Comparison of ENCODE assay signal across 31 cellular contexts in the genomic region with DNA sequence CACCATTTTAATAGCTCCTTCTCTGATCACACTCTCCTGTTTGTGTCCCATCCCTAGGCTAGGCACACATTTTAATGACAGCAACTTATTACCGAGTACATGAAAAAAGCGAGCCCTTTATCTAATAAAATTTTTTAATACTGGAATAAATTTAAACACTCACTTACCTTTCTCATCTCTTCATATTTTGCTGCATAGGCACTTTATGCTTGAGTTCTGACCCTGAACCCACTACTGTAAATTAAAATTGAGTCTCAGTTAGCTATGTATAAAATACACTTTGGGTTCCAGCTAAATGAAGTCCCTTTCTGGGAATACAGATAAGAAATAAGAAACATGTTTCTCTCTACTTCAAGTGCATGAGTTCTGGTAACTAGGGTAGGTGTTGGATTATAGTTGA.
"Had no signal": no experiment of that assay in that cellular context is flagged by ENCODE, and none has a peak within 500 bp of the region (broad histone marks: within the 10 kb centered on the region; RNA-seq: fewer than 3 reads in every experiment).

No MANE protein-coding gene starts in this region.

- H3K36me3 Mint-ChIP-seq: naive thymus-derived CD8-positive, alpha-beta T cell; neural progenitor cell; stimulated activated memory B cell treated with anti-CD40 and anti-IgM and Interleukin-4, amounts not matched to agents 10 μg/mL and 1 μg/mL and 100 μg/mL, for 72 hours; type B pancreatic cell had no signal

- DNase-seq: naive thymus-derived CD8-positive, alpha-beta T cell; occipital lobe; ovary; posterior cingulate gyrus; psoas muscle; right cardiac atrium; spleen; stimulated activated CD4-positive, alpha-beta T cell treated with anti-CD3 and anti-CD28 coated beads, Interleukin-12 subunit alpha, Interleukin-12 subunit beta, amount 100 ng/mL, for 4 hours; stimulated activated CD4-positive, alpha-beta T cell treated with anti-CD3 and anti-CD28 coated beads, Interleukin-1b, Interleukin-23, amount 100 ng/mL, for 48 hours; stimulated activated CD4-positive, alpha-beta T cell treated with anti-CD3 and anti-CD28 coated beads, Interleukin-4, amount 100 ng/mL, for 1 hour; stimulated activated CD4-positive, alpha-beta T cell treated with anti-CD3 and anti-CD28 coated beads, Interleukin-4, amount 100 ng/mL, for 4 hours; stimulated activated CD8-positive, alpha-beta memory T cell treated with anti-CD3 and anti-CD28 coated beads, Interleukin-4, amount 100 ng/mL, for 48 hours; stimulated activated naive CD4-positive, alpha-beta T cell; stimulated activated naive CD8-positive, alpha-beta T cell treated with anti-CD3 and anti-CD28 coated beads, Interleukin-15, amount 100 ng/mL, for 72 hours; stimulated activated naive CD8-positive, alpha-beta T cell treated with anti-CD3 and anti-CD28 coated beads, Interleukin-15, Interleukin-2, amounts not matched to agents 100 U/mL and 50 U/mL, for 24 hours; substantia nigra; testis; tibial artery; transverse colon; upper lobe of right lung; uterus had no signal

- ATAC-seq: naive thymus-derived CD8-positive, alpha-beta T cell; psoas muscle; right cardiac atrium; sciatic nerve; stimulated activated memory B cell treated with anti-CD40 and anti-IgM and Interleukin-4, amounts not matched to agents 10 μg/mL and 1 μg/mL and 100 μg/mL, for 72 hours; stimulated activated naive CD8-positive, alpha-beta T cell treated with anti-CD3 and anti-CD28 coated beads, Interleukin-15, amount 100 ng/mL, for 72 hours; stimulated activated naive CD8-positive, alpha-beta T cell treated with anti-CD3 and anti-CD28 coated beads, Interleukin-15, Interleukin-2, amounts not matched to agents 100 U/mL and 50 U/mL, for 24 hours; upper lobe of right lung had no signal

- H3K9me3 ChIP-seq: ovary, psoas muscle, spleen, suprapubic skin, testis, tibial artery, transverse colon, upper lobe of right lung, uterus had no signal

- H3K36me3 ChIP-seq: neural progenitor cell, ovary, spleen, suprapubic skin, tibial artery, transverse colon, upper lobe of right lung, uterus had no signal

- H3K4me3 ChIP-seq: neural progenitor cell, ovary, psoas muscle, skin epidermis, smooth muscle cell, spleen, suprapubic skin, testis, tibial artery, transverse colon, upper lobe of right lung, uterus had no signal

- H3K27me3 ChIP-seq: neural progenitor cell, ovary, testis, transverse colon, upper lobe of right lung, uterus had no signal

- H3K27me3 Mint-ChIP-seq: progenitor cell of endocrine pancreas had no signal

- H3K27ac ChIP-seq: neural progenitor cell, ovary, parathyroid adenoma, psoas muscle, skin epidermis, spleen, suprapubic skin, testis, tibial artery, transverse colon, upper lobe of right lung, uterus had no signal

- H3K9ac ChIP-seq: neural progenitor cell, parathyroid adenoma had no signal

- H3K27ac Mint-ChIP-seq: naive thymus-derived CD8-positive, alpha-beta T cell; nephron; neural progenitor cell; progenitor cell of endocrine pancreas; stimulated activated memory B cell treated with anti-CD40 and anti-IgM and Interleukin-4, amounts not matched to agents 10 μg/mL and 1 μg/mL and 100 μg/mL, for 72 hours; stimulated activated naive CD8-positive, alpha-beta T cell treated with anti-CD3 and anti-CD28 coated beads, Interleukin-15, amount 100 ng/mL, for 72 hours; type B pancreatic cell had no signal

- H3K4me2 ChIP-seq: neural progenitor cell, smooth muscle cell had no signal

- H2AFZ ChIP-seq: neural progenitor cell, parathyroid adenoma had no signal

- H3K4me1 ChIP-seq: parathyroid adenoma, psoas muscle, spleen, suprapubic skin, testis, tibial artery, transverse colon, upper lobe of right lung, uterus had no signal

- H3K4me3 Mint-ChIP-seq: naive thymus-derived CD8-positive, alpha-beta T cell; nephron; neural progenitor cell; stimulated activated memory B cell treated with anti-CD40 and anti-IgM and Interleukin-4, amounts not matched to agents 10 μg/mL and 1 μg/mL and 100 μg/mL, for 72 hours; stimulated activated naive CD8-positive, alpha-beta T cell treated with anti-CD3 and anti-CD28 coated beads, Interleukin-15, amount 100 ng/mL, for 72 hours; type B pancreatic cell had no signal

- H3K79me2 ChIP-seq: parathyroid adenoma had no signal

- H3K4me1 Mint-ChIP-seq: nephron; neural progenitor cell; stimulated activated memory B cell treated with anti-CD40 and anti-IgM and Interleukin-4, amounts not matched to agents 10 μg/mL and 1 μg/mL and 100 μg/mL, for 72 hours; stimulated activated naive CD8-positive, alpha-beta T cell treated with anti-CD3 and anti-CD28 coated beads, Interleukin-15, amount 100 ng/mL, for 72 hours had no signal

- H3K9me3 Mint-ChIP-seq: naive thymus-derived CD8-positive, alpha-beta T cell; neural progenitor cell; stimulated activated memory B cell treated with anti-CD40 and anti-IgM and Interleukin-4, amounts not matched to agents 10 μg/mL and 1 μg/mL and 100 μg/mL, for 72 hours; stimulated activated naive CD8-positive, alpha-beta T cell treated with anti-CD3 and anti-CD28 coated beads, Interleukin-15, amount 100 ng/mL, for 72 hours had no signal
